ENCODE assay signal across 8 cellular contexts in genomic region chr17:66191607-66192377, GRCh38. TPM values are rescaled to one million over a fixed set of nuclear protein-coding genes. Genes with fewer than 3 reads are reported as not detected.
DNase-seq lines count a peak whose midpoint lies in the region; ATAC-seq, FAIRE-seq and TF ChIP-seq lines count a peak whose summit lies in the region.

Gene CEP112, minus strand, starts transcription at chr17:66192133.

- 2% methylated on average over 48 of the region's 81 CpGs for WGBS in GM12878 (ENCODE audit: insufficient coverage, insufficient replicate concordance, low lambda C conversion rate, missing lambda C conversion rate)
- 0 to 1% methylated on average over 81 of the region's 81 CpGs for WGBS in sigmoid colon, 2 donors

- SMC1A ChIA-PET in GM12878 (lab: Charles Lee; ENCODE audit: uncharacterized antibody, unreplicated experiment): interaction anchor here (0.9 kb wide), 1 partner anchor 271 kb away, joined by 3 read pairs; no protein-coding TSS in a partner anchor

- TF ChIP-seq CTCF in GM12878 (IDR thresholded peaks at IDR 0.05 in 2 of 3, conservative IDR thresholded peaks at IDR 0.05 in 1 of 3; ENCODE audit: control insufficient read depth in 2 of 3, extremely low read depth in 1 of 3, insufficient read depth in 1 of 3, low read depth in 3 of 3, low read length in 3 of 3): no peak
- no peak for TF ChIP-seq CTCF in sigmoid colon (IDR thresholded peaks at IDR 0.05)

- no peak; a peak in 1 of 4 replicates for TF ChIP-seq EP300 in GM12878 (IDR thresholded peaks at IDR 0.05; ENCODE audit: borderline replicate concordance in 1 of 2, control insufficient read depth in 1 of 2, low read depth in 2 of 2, low read length in 2 of 2)
- no peak for TF ChIP-seq EP300 in sigmoid colon (IDR thresholded peaks at IDR 0.05)

- H3K9me3 ChIP-seq in GM12878 (replicated peaks; ENCODE audit: control insufficient read depth, insufficient read depth, low read length) (no peaks in the 10 kb centered on the region), sigmoid colon (no peaks in the 10 kb centered on the region)

- H3K79me2 ChIP-seq in GM12878 (ENCODE audit: control insufficient read depth, insufficient read depth, low read length): no peaks in the 10 kb centered on the region

- no TSS peak for BruUV-seq in GM12878 (replicated peaks; lab: Mats Ljungman, UMichigan)

- H3K4me1 ChIP-seq in GM12878 (ENCODE audit: control insufficient read depth, insufficient read depth, low read length) (no peaks in the 10 kb centered on the region), sigmoid colon (peaks cover 3 to 30% (median 18%) of the 10 kb centered on the region in 4 donors)

- in situ Hi-C loops in GM12878 (cut with MboI): no loop called here

- TF ChIP-seq POLR2A in GM12878 (IDR thresholded peaks at IDR 0.05; ENCODE audit: low read depth, low read length): no peak
- TF ChIP-seq POLR2A in sigmoid colon (IDR thresholded peaks at IDR 0.05): no peak

- H3K36me3 ChIP-seq in GM12878 (ENCODE audit: control insufficient read depth in 2 of 2, insufficient read depth in 2 of 2, low read length in 1 of 2): no peaks in the 10 kb centered on the region
- H3K36me3 ChIP-seq in sigmoid colon: no peaks in the 10 kb centered on the region

- ATAC-seq in HG02642 (IDR thresholded peaks at IDR 0.05; ENCODE audit: poor library complexity, unreplicated experiment) (peak; percentile 83), GM12878 (peak; percentile 81)

- no peak for FAIRE-seq in GM12878 (lab: Jason Lieb, UNC)

- peak within 1 kb of the TSS; percentile 95 for H3K4me2 ChIP-seq in GM12878 (ENCODE audit: control insufficient read depth, insufficient read depth)

- CTCF ChIA-PET in GM12878 (lab: Yijun Ruan, JAX): interaction anchor here (0.9 to 1.0 kb wide), 2 partner anchors 9 to 523 kb away, joined by 3 read pairs; no protein-coding TSS in a partner anchor

- no peak for TF ChIP-seq RAD21 in GM12878 (IDR thresholded peaks at IDR 0.05; ENCODE audit: insufficient read depth, low read depth, low read length)

- intact Hi-C loops in GM12878 (cut with micrococcal nuclease; ENCODE audit: unreplicated experiment) (no loop called here), sigmoid colon (cut with DNase I) (no loop called here)

- peak; percentile 82 for DNase-seq in Daoy (ENCODE audit: low read depth)
- peak; percentile 93 for DNase-seq in NCI-H146 (lab: John Stamatoyannopoulos, UW)
- peak; percentile 78 for DNase-seq in T1000 (lab: John Stamatoyannopoulos, UW)
- DNase-seq in GM12878 (ENCODE audit: low read depth, low spot score): no peak
- peak; percentile 42 for DNase-seq in iPS DF 19.7 (ENCODE audit: low read depth, low spot score)
- peak; percentile 78 for DNase-seq in sigmoid colon
- DNase-seq in inferior parietal cortex (ENCODE audit: extremely low spot score): no peak

- peak within 1 kb of the TSS; percentile 78 for H3K4me3 ChIP-seq in GM12878
- H3K4me3 ChIP-seq in sigmoid colon: peak within 1 kb of the TSS; percentile 58 to 86 (median 70)

- H3K9ac ChIP-seq in GM12878 (ENCODE audit: control insufficient read depth, insufficient read depth, low read length): no peak within 1 kb of the TSS

- H3K27ac ChIP-seq in GM12878 (ENCODE audit: control insufficient read depth, insufficient read depth) (no peak within 1 kb of the TSS), sigmoid colon (peak within 1 kb of the TSS; percentile 64 to 82 (median 78))

- RAD21 ChIA-PET in GM12878 (lab: Charles Lee; ENCODE audit: unreplicated experiment): interaction anchor here (0.7 kb wide), 1 partner anchor 23 kb away, joined by 3 read pairs; no protein-coding TSS in a partner anchor

- POLR2A ChIA-PET in GM12878 (lab: Charles Lee): interaction anchor here (0.6 to 1.4 kb wide), 2 partner anchors 24 to 447 kb away, joined by 3 to 6 read pairs; no protein-coding TSS in a partner anchor

- H4K20me1 ChIP-seq in GM12878 (ENCODE audit: control insufficient read depth, insufficient read depth): no peaks in the 10 kb centered on the region

- peak within 1 kb of the TSS; percentile 48 for H2AFZ ChIP-seq in GM12878 (ENCODE audit: control insufficient read depth, low read depth, low read length)

- no peaks in the 10 kb centered on the region for H3K27me3 ChIP-seq in GM12878 (replicated peaks in 1 of 2; ENCODE audit: control insufficient read depth in 2 of 2, insufficient read depth in 2 of 2, low read length in 1 of 2)
- no peaks in the 10 kb centered on the region for H3K27me3 ChIP-seq in sigmoid colon

TF ChIP-seq in GM12878, 131 proteins besides CTCF, POLR2A, EP300 and RAD21 (continues in another document):
- TF ChIP-seq IKZF1 (conservative IDR thresholded peaks at IDR 0.05) (peak; percentile 76), RCOR1 (conservative IDR thresholded peaks at IDR 0.05; ENCODE audit: low read depth, low read length) (no peak), MXI1 (IDR thresholded peaks at IDR 0.05; ENCODE audit: low read depth, low read length) (peak; percentile 92), BCL11A (IDR thresholded peaks at IDR 0.05; ENCODE audit: low read depth, low read length) (no peak), NR2F1 (conservative IDR thresholded peaks at IDR 0.05) (0 out of 2 replicates have a peak, but pooled peaks have one; percentile 31), ZBTB40 (IDR thresholded peaks at IDR 0.05; ENCODE audit: borderline replicate concordance) (peak; percentile 44), MEF2B (IDR thresholded peaks at IDR 0.05; ENCODE audit: partially characterized antibody, poor library complexity, severe bottlenecking) (peak; percentile 69), ELK1 (IDR thresholded peaks at IDR 0.05; ENCODE audit: low read depth, low read length) (0 out of 2 replicates have a peak, but pooled peaks have one; percentile 15), EED (IDR thresholded peaks at IDR 0.05; ENCODE audit: low read depth) (no peak), KDM1A (IDR thresholded peaks at IDR 0.05; ENCODE audit: borderline replicate concordance) (no peak)

RNA-seq across cellular contexts. Expression of gene CEP112, which starts in this region (rescaled TPM):
- 0.68 and 2.8 TPM in 2 replicates for total RNA-seq in Daoy (2014; rRNA removed; shearing (Covaris generic))
- 1.9 and 3.3 TPM in 2 replicates for total RNA-seq in GM12878 (2013; cell fraction: nucleolus; rRNA removed)
- total RNA-seq in GM12878 (2014; rRNA removed): 0.65 TPM in 1 of 2 replicates, not detected in the other
- 0.18 and 0.22 TPM in 2 replicates for total RNA-seq in GM12878 (2014; rRNA removed; fragmentation: Illumina TruSeq; extraction: Trizol)
- total RNA-seq in GM12878 (2021): 0.21 and 0.35 TPM in 2 replicates
- not detected for polyA plus RNA-seq in GM12878 (2011; ENCODE audit: low read depth)
- 3.8 and 7.7 TPM in 2 replicates for polyA plus RNA-seq in GM12878 (2011; rRNA removed)
- polyA plus RNA-seq in GM12878 (2011; cell fraction: cytosol; rRNA removed): 1.1 and 1.6 TPM in 2 replicates
- 0.69 and 0.82 TPM in 2 replicates for polyA plus RNA-seq in GM12878 (2011; cell fraction: nucleus; rRNA removed)
- polyA plus RNA-seq in GM12878 (2012): not detected in 2 replicates
- 0.43 TPM in 1 of 2 replicates, not detected in the other for polyA plus RNA-seq in GM12878 (2014; fragmentation: Illumina TruSeq; extraction: Trizol)
- polyA plus RNA-seq in GM12878 (2014; fragmentation: Nextera tagmentation; extraction: Ambion mirVana): under 1 TPM; 0.11 to 0.27 TPM
- 0.14 and 1.8 TPM in 2 replicates for polyA plus RNA-seq in GM12878 (2014; rRNA removed)
- under 1 TPM; 0.32 to 0.42 TPM for polyA plus RNA-seq in GM12878 (2016; fragmentation: Nextera tagmentation; extraction: Ambion mirVana)
- polyA minus RNA-seq in GM12878 (2011; rRNA and poly(A)+ RNA removed): 2.1 and 2.4 TPM in 2 replicates
- 0.42 TPM in 1 of 2 replicates, not detected in the other for polyA minus RNA-seq in GM12878 (2011; cell fraction: cytosol; rRNA and poly(A)+ RNA removed)
- 1.3 and 3.3 TPM in 2 replicates for polyA minus RNA-seq in GM12878 (2011; cell fraction: nucleus; rRNA and poly(A)+ RNA removed)
- total RNA-seq in sigmoid colon: 10 to 100 TPM; 15.1 to 29.1 (median 19.9) TPM
- polyA plus RNA-seq in sigmoid colon: 1 to 10 TPM in 2 of 3 donors, under 1 TPM in 1; 0.92 to 4.2 (median 4.0) TPM

Comparison
In these comparisons a context has a peak if more than half of its experiments do, and no peak if none do; other contexts are left out.
1. DNase-seq: peak in Daoy (single experiment), NCI-H146 (single experiment), T1000 (single experiment), iPS DF 19.7 (single experiment) and sigmoid colon (single experiment); none in GM12878 (single experiment) and inferior parietal cortex (single experiment).